ENCODE assay signal across 13 cellular contexts in genomic region chr2:153476491-153477095, GRCh38. TPM values are rescaled to one million over a fixed set of nuclear protein-coding genes. Genes with fewer than 3 reads are reported as not detected.
DNase-seq lines count a peak whose midpoint lies in the region; ATAC-seq and TF ChIP-seq lines count a peak whose summit lies in the region.
"Had no signal": no experiment of that assay in that cellular context is flagged by ENCODE, and none has a peak within 500 bp of the region (broad histone marks: within the 10 kb centered on the region; RNA-seq: fewer than 3 reads in every experiment).

No MANE protein-coding gene starts in this region.

- no peaks in the 10 kb centered on the region for H3K9me2 ChIP-seq in PC-3 (replicated peaks; ENCODE audit: low read length)

- H3K36me3 ChIP-seq in PC-3 (ENCODE audit: low read depth, low read length) (no peaks in the 10 kb centered on the region), suprapubic skin (no peaks in the 10 kb centered on the region)
- H3K36me3 ChIP-seq: lower lobe of right lung had no signal

- H3K4me1 ChIP-seq in PC-3 (ENCODE audit: insufficient read depth, low read length) (peaks cover 11% of the 10 kb centered on the region), suprapubic skin (peaks cover 32% of the 10 kb centered on the region)

- H3K79me2 ChIP-seq in PC-3 (ENCODE audit: low read length), result no peaks in the 10 kb centered on the region

- no TSS peak for BruUV-seq in PC-3 (replicated peaks; lab: Mats Ljungman, UMichigan)

- no peak for TF ChIP-seq POLR2A in suprapubic skin (IDR thresholded peaks at IDR 0.05)

- H3K4me3 ChIP-seq in PC-3 (ENCODE audit: low read length) (no peak overlapping the region; the same call in 1 of the 2 replicates), suprapubic skin (peak overlapping the region; percentile 61)

- TF ChIP-seq CTCF in PC-3 (conservative IDR thresholded peaks at IDR 0.05; ENCODE audit: low read depth, low read length) (no peak), suprapubic skin (IDR thresholded peaks at IDR 0.05) (no peak)

- POLR2A ChIA-PET in PC-3 (lab: Charles Lee; ENCODE audit: unreplicated experiment), result no interaction called here

- peaks cover 32% of the 10 kb centered on the region for H3K27me3 ChIP-seq in PC-3 (ENCODE audit: low read length)
- H3K27me3 ChIP-seq in suprapubic skin, result peaks cover 36% of the 10 kb centered on the region

- DNase-seq in DMS 273 (lab: John Stamatoyannopoulos, UW; ENCODE audit: unreplicated experiment) (peak; percentile 76), DMS 273 treated with DMSO at 0.1 percent for 48 hours (lab: John Stamatoyannopoulos, UW) (no peak), PC-3 (no peak), left kidney (ENCODE audit: low read depth, low spot score) (peak; percentile 68), suprapubic skin (ENCODE audit: low spot score in 2 of 2) (no peak), GF-D8 (lab: John Stamatoyannopoulos, UW) (no peak)
- DNase-seq: activated CD8-positive, alpha-beta memory T cell treated with anti-CD3 and anti-CD28 coated beads, Interleukin-2, amount 50 U/mL, for 4 hours; lower lobe of right lung had no signal

- intact Hi-C loops in PC-3 (cut with micrococcal nuclease), result loop anchor here (5.0 kb wide), 1 partner anchor 314 kb away; no protein-coding TSS in a partner anchor

- CTCF ChIA-PET in PC-3 (lab: Charles Lee), result no interaction called here

- H3K4me2 ChIP-seq in PC-3 (ENCODE audit: low read length), result peak overlapping the region; percentile 45

- TF ChIP-seq EP300 in suprapubic skin (IDR thresholded peaks at IDR 0.05), result no peak

- no peak for ATAC-seq in PC-3
- ATAC-seq in HG03175 (IDR thresholded peaks at IDR 0.05; ENCODE audit: unreplicated experiment), result no peak
- ATAC-seq in GM18868 (IDR thresholded peaks at IDR 0.05; ENCODE audit: unreplicated experiment), result no peak
- ATAC-seq: lower lobe of right lung had no signal

- no peaks in the 10 kb centered on the region for H4K20me1 ChIP-seq in PC-3 (ENCODE audit: low read length)

- no peak overlapping the region for H2AFZ ChIP-seq in PC-3 (ENCODE audit: low read length)

- H3K9me3 ChIP-seq in PC-3 (ENCODE audit: low read length) (no peaks in the 10 kb centered on the region), suprapubic skin (no peaks in the 10 kb centered on the region)
- H3K9me3 ChIP-seq: lower lobe of right lung had no signal

- WGBS in suprapubic skin, result 4% methylated on average over 24 of the region's 24 CpGs

- no peaks in the 10 kb centered on the region for H3F3A ChIP-seq in PC-3 (ENCODE audit: low read length, unreplicated experiment)

- no peak overlapping the region for H3K27ac ChIP-seq in PC-3 (ENCODE audit: low read length)
- H3K27ac ChIP-seq in suprapubic skin, result no peak overlapping the region
- H3K27ac ChIP-seq: 22Rv1, lower lobe of right lung, skin epidermis had no signal

- no peak overlapping the region for H3K9ac ChIP-seq in PC-3 (ENCODE audit: low read length)

RNA-seq across cellular contexts. Expression of gene RPRM, which starts 2.0 kb away (rescaled TPM):
- total RNA-seq in PC-3 (2014; rRNA removed) (1.4 and 2.6 TPM in 2 replicates), suprapubic skin (1 to 10 TPM in 1 of 4 donors, not detected in 3; 1.5 TPM)
- total RNA-seq: T-helper 2 cell treated with Interferon-gamma antibody and Interleukin-4, amounts not matched to agents 100 ng/mL and 5 ng/mL, for 36 hours had no signal

Comparison
In these comparisons a context has a peak if more than half of its experiments do, and no peak if none do; other contexts are left out.
1. DNase-seq: peak in DMS 273 (single experiment) and left kidney (single experiment); none in DMS 273 treated with DMSO at 0.1 percent for 48 hours (single experiment), PC-3 (single experiment), suprapubic skin (0 of 2) and GF-D8 (single experiment).